Comparison of ENCODE assay signal across 8 cellular contexts in genomic region chr12:84842406-84843013, GRCh38.
DNase-seq lines count a peak whose midpoint lies in the region; ATAC-seq lines count a peak whose summit lies in the region.

No MANE protein-coding gene starts in this region.

- peak; percentile 86 for ATAC-seq in GM18519 (IDR thresholded peaks at IDR 0.05; ENCODE audit: low FRiP score, unreplicated experiment)
- peak; percentile 66 for ATAC-seq in HG03064 (IDR thresholded peaks at IDR 0.05; ENCODE audit: low read depth, unreplicated experiment)
- peak; percentile 54 for ATAC-seq in left lobe of liver

- DNase-seq in AG20443 (ENCODE audit: low spot score) (peak; percentile 44), NCI-H2171 treated with DMSO at 0.1 percent for 48 hours (lab: John Stamatoyannopoulos, UW) (peak; percentile 81), astrocyte of the hippocampus (ENCODE audit: low read depth, low spot score) (peak; percentile 70), left lobe of liver (ENCODE audit: low spot score) (no peak)
- no peak for DNase-seq in NK-92 treated with Interleukin-12 subunit alpha and Interleukin-12 subunit beta, amount 100 ng/mL, for 24 hours (lab: John Stamatoyannopoulos, UW)
- no peak for DNase-seq in activated naive CD4-positive, alpha-beta T cell (lab: John Stamatoyannopoulos, UW)

Comparison
In these comparisons a context has a peak if more than half of its experiments do, and no peak if none do; other contexts are left out.
1. DNase-seq: peak in AG20443 (single experiment), NCI-H2171 treated with DMSO at 0.1 percent for 48 hours (single experiment) and astrocyte of the hippocampus (single experiment); none in left lobe of liver (single experiment), NK-92 treated with Interleukin-12 subunit alpha and Interleukin-12 subunit beta, amount 100 ng/mL, for 24 hours (single experiment) and activated naive CD4-positive, alpha-beta T cell (0 of 4).
2. Peak in every context shown above with its lines, with median percentiles within 50 percentile points of each other: ATAC-seq.